In genomic region chr17:73466704-73467433, GRCh38 we compare ENCODE assay signal across 21 cellular contexts.
"Had no signal": no experiment of that assay in that cellular context is flagged by ENCODE, and none has a peak within 500 bp of the region (broad histone marks: within the 10 kb centered on the region; RNA-seq: fewer than 3 reads in every experiment).

No MANE protein-coding gene starts in this region.

- H3K36me3 Mint-ChIP-seq: immature natural killer cell, natural killer cell had no signal

- H3K9me3 Mint-ChIP-seq: endodermal cell, immature natural killer cell, mesothelial cell of epicardium, natural killer cell had no signal

- H3K4me3 ChIP-seq: coronary artery, left ventricle myocardium inferior, lower lobe of right lung, sigmoid colon, skin epidermis, thoracic aorta had no signal

- H3K27me3 ChIP-seq: foreskin keratinocyte, sigmoid colon had no signal

- DNase-seq: effector CD4-positive, alpha-beta T cell; endodermal cell; erythroblast; foreskin keratinocyte; immature natural killer cell; left ventricle myocardium inferior; lower lobe of right lung; natural killer cell; sigmoid colon; stimulated activated CD4-positive, alpha-beta T cell treated with anti-CD3 and anti-CD28 coated beads, Interleukin-2, amount 100 ng/mL, for 24 hours; stimulated activated CD4-positive, alpha-beta T cell treated with anti-CD3 and anti-CD28 coated beads, Interleukin-4, amount 100 ng/mL, for 4 hours; stimulated activated naive B cell treated with anti-CD40 and anti-IgM and Interleukin-4, amounts not matched to agents 10 μg/mL and 1 μg/mL and 100 μg/mL, for 72 hours; stimulated activated naive CD8-positive, alpha-beta T cell treated with anti-CD3 and anti-CD28 coated beads, Interleukin-15, amount 100 ng/mL, for 72 hours; trophoblast cell had no signal

- H3K4me3 Mint-ChIP-seq: endodermal cell; immature natural killer cell; memory B cell; mesothelial cell of epicardium; natural killer cell; stimulated activated naive B cell treated with anti-CD40 and anti-IgM and Interleukin-4, amounts not matched to agents 10 μg/mL and 1 μg/mL and 100 μg/mL, for 72 hours; stimulated activated naive CD8-positive, alpha-beta T cell treated with anti-CD3 and anti-CD28 coated beads, Interleukin-15, amount 100 ng/mL, for 72 hours had no signal

- ATAC-seq: foreskin keratinocyte; lower lobe of right lung; natural killer cell; stimulated activated naive B cell treated with anti-CD40 and anti-IgM and Interleukin-4, amounts not matched to agents 10 μg/mL and 1 μg/mL and 100 μg/mL, for 72 hours; stimulated activated naive CD8-positive, alpha-beta T cell treated with anti-CD3 and anti-CD28 coated beads, Interleukin-15, amount 100 ng/mL, for 72 hours had no signal

- FAIRE-seq: endothelial cell of umbilical vein, keratinocyte had no signal

- H3K27me3 Mint-ChIP-seq: memory B cell; stimulated activated naive B cell treated with anti-CD40 and anti-IgM and Interleukin-4, amounts not matched to agents 10 μg/mL and 1 μg/mL and 100 μg/mL, for 72 hours; stimulated activated naive CD8-positive, alpha-beta T cell treated with anti-CD3 and anti-CD28 coated beads, Interleukin-15, amount 100 ng/mL, for 72 hours had no signal

- H3K27ac ChIP-seq: coronary artery, foreskin keratinocyte, left ventricle myocardium inferior, lower lobe of right lung, sigmoid colon, skin epidermis, thoracic aorta had no signal

- H3K9me3 ChIP-seq: left ventricle myocardium inferior, lower lobe of right lung, sigmoid colon, thoracic aorta had no signal

- H3K4me1 Mint-ChIP-seq: immature natural killer cell; natural killer cell; stimulated activated naive CD8-positive, alpha-beta T cell treated with anti-CD3 and anti-CD28 coated beads, Interleukin-15, amount 100 ng/mL, for 72 hours had no signal

- H3K36me3 ChIP-seq: left ventricle myocardium inferior, lower lobe of right lung, sigmoid colon, thoracic aorta had no signal

- H3K27ac Mint-ChIP-seq: endodermal cell; immature natural killer cell; memory B cell; mesothelial cell of epicardium; natural killer cell; stimulated activated naive B cell treated with anti-CD40 and anti-IgM and Interleukin-4, amounts not matched to agents 10 μg/mL and 1 μg/mL and 100 μg/mL, for 72 hours; stimulated activated naive CD8-positive, alpha-beta T cell treated with anti-CD3 and anti-CD28 coated beads, Interleukin-15, amount 100 ng/mL, for 72 hours had no signal

- H3K4me1 ChIP-seq: foreskin keratinocyte, left ventricle myocardium inferior, lower lobe of right lung, sigmoid colon had no signal
